1 cellular context compared by ENCODE assay signal in genomic region chr16:87465306-87465705, GRCh38.
TF ChIP-seq lines count a peak whose summit lies in the region.

No MANE protein-coding gene starts in this region.

TF ChIP-seq in GM23338, 12 proteins besides CTCF, POLR2A, EP300 and RAD21 (continued from another document):
- TF ChIP-seq, protein P1, sequence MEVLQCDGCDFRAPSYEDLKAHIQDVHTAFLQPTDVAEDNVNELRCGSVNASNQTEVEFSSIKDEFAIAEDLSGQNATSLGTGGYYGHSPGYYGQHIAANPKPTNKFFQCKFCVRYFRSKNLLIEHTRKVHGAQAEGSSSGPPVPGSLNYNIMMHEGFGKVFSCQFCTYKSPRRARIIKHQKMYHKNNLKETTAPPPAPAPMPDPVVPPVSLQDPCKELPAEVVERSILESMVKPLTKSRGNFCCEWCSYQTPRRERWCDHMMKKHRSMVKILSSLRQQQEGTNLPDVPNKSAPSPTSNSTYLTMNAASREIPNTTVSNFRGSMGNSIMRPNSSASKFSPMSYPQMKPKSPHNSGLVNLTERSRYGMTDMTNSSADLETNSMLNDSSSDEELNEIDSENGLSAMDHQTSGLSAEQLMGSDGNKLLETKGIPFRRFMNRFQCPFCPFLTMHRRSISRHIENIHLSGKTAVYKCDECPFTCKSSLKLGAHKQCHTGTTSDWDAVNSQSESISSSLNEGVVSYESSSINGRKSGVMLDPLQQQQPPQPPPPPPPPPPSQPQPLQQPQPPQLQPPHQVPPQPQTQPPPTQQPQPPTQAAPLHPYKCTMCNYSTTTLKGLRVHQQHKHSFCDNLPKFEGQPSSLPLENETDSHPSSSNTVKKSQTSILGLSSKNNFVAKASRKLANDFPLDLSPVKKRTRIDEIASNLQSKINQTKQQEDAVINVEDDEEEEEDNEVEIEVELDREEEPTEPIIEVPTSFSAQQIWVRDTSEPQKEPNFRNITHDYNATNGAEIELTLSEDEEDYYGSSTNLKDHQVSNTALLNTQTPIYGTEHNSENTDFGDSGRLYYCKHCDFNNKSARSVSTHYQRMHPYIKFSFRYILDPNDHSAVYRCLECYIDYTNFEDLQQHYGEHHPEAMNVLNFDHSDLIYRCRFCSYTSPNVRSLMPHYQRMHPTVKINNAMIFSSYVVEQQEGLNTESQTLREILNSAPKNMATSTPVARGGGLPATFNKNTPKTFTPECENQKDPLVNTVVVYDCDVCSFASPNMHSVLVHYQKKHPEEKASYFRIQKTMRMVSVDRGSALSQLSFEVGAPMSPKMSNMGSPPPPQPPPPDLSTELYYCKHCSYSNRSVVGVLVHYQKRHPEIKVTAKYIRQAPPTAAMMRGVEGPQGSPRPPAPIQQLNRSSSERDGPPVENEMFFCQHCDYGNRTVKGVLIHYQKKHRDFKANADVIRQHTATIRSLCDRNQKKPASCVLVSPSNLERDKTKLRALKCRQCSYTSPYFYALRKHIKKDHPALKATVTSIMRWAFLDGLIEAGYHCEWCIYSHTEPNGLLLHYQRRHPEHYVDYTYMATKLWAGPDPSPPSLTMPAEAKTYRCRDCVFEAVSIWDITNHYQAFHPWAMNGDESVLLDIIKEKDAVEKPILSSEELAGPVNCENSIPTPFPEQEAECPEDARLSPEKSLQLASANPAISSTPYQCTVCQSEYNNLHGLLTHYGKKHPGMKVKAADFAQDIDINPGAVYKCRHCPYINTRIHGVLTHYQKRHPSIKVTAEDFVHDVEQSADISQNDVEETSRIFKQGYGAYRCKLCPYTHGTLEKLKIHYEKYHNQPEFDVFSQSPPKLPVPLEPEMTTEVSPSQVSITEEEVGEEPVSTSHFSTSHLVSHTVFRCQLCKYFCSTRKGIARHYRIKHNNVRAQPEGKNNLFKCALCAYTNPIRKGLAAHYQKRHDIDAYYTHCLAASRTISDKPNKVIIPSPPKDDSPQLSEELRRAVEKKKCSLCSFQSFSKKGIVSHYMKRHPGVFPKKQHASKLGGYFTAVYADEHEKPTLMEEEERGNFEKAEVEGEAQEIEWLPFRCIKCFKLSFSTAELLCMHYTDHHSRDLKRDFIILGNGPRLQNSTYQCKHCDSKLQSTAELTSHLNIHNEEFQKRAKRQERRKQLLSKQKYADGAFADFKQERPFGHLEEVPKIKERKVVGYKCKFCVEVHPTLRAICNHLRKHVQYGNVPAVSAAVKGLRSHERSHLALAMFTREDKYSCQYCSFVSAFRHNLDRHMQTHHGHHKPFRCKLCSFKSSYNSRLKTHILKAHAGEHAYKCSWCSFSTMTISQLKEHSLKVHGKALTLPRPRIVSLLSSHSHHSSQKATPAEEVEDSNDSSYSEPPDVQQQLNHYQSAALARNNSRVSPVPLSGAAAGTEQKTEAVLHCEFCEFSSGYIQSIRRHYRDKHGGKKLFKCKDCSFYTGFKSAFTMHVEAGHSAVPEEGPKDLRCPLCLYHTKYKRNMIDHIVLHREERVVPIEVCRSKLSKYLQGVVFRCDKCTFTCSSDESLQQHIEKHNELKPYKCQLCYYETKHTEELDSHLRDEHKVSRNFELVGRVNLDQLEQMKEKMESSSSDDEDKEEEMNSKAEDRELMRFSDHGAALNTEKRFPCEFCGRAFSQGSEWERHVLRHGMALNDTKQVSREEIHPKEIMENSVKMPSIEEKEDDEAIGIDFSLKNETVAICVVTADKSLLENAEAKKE (CRISPR knock-in tag; IDR thresholded peaks at IDR 0.05), result no peak
- no peak for TF ChIP-seq CREB1 (CRISPR knock-in tag; IDR thresholded peaks at IDR 0.05; ENCODE audit: low read depth)
- no peak for TF ChIP-seq ETS1 (IDR thresholded peaks at IDR 0.05)
- TF ChIP-seq EZH2phosphoT487 (IDR thresholded peaks at IDR 0.05; ENCODE audit: unreplicated experiment), result no peak
- TF ChIP-seq REST (IDR thresholded peaks at IDR 0.05; ENCODE audit: unreplicated experiment), result no peak
